ENCODE assay signal across 8 cellular contexts in genomic region chr7:152394214-152394613, GRCh38. TPM values are rescaled to one million over a fixed set of nuclear protein-coding genes. Genes with fewer than 3 reads are reported as not detected.
DNase-seq lines count a peak whose midpoint lies in the region; ATAC-seq and TF ChIP-seq lines count a peak whose summit lies in the region.
"Not testable (repeated sequence)": the region's sequence is repeated elsewhere in the genome, so short reads cannot be mapped to it uniquely, and the experiment has no call there.

No MANE protein-coding gene starts in this region.

- POLR2A ChIA-PET in MCF 10A (lab: Yijun Ruan, JAX), result interaction anchor here (1.2 kb wide), 1 partner anchor 69 kb away, joined by 3 read pairs; no protein-coding TSS in a partner anchor

- peak overlapping the region in 1 of 3 donors; percentile 1 for H3K27ac Mint-ChIP-seq in CD4-positive, CD25-positive, alpha-beta regulatory T cell
- not testable (repeated sequence) for H3K27ac Mint-ChIP-seq in HFFc6; MCF 10A (ENCODE audit: low read depth, unreplicated experiment)

- H3K9me3 Mint-ChIP-seq in CD4-positive, CD25-positive, alpha-beta regulatory T cell; HFFc6; MCF 10A (ENCODE audit: unreplicated experiment): not testable (repeated sequence)

- not testable (repeated sequence) for H3K36me3 Mint-ChIP-seq in CD4-positive, CD25-positive, alpha-beta regulatory T cell; HFFc6 (ENCODE audit: low read depth); MCF 10A (ENCODE audit: insufficient read depth, unreplicated experiment)

- not testable (repeated sequence) for H3K4me3 ChIP-seq in CD4-positive, CD25-positive, alpha-beta regulatory T cell (ENCODE audit: low read depth, low read length); fibroblast of villous mesenchyme (ENCODE audit: low read depth, low read length); osteoblast (ENCODE audit: insufficient read depth, low read length); transverse colon

- peak; percentile 28 to 45 for ATAC-seq in CD4-positive, CD25-positive, alpha-beta regulatory T cell (ENCODE audit: low read depth in 2 of 2)

- H3K79me2 ChIP-seq in osteoblast (ENCODE audit: insufficient read depth, low read length), result peaks cover 90% of the 10 kb centered on the region

- H3K36me3 ChIP-seq in CD4-positive, CD25-positive, alpha-beta regulatory T cell (ENCODE audit: control insufficient read depth, insufficient read depth, low read length); osteoblast (ENCODE audit: insufficient read depth, low read length); transverse colon: not testable (repeated sequence)

- TF ChIP-seq CTCF in HFFc6 (IDR thresholded peaks at IDR 0.05), result peak; percentile 68
- TF ChIP-seq CTCF in MCF 10A (IDR thresholded peaks at IDR 0.05; ENCODE audit: unreplicated experiment), result peak; percentile 18
- peak; percentile 65 for TF ChIP-seq CTCF in fibroblast of villous mesenchyme (IDR thresholded peaks at IDR 0.05; ENCODE audit: insufficient read depth, low read depth, low read length)
- peak; percentile 41 for TF ChIP-seq CTCF in osteoblast (IDR thresholded peaks at IDR 0.05; ENCODE audit: extremely low read depth, low read depth, low read length)
- peak in 4 of 5 experiments; percentile 35 to 42 (median 39) for TF ChIP-seq CTCF in transverse colon (IDR thresholded peaks at IDR 0.05)

- TF ChIP-seq POLR2A in transverse colon (IDR thresholded peaks at IDR 0.05), result not testable (repeated sequence)

- H3K4me3 Mint-ChIP-seq in CD4-positive, CD25-positive, alpha-beta regulatory T cell, result peak overlapping the region in 2 of 4 donors; percentile 8 to 15
- not testable (repeated sequence) for H3K4me3 Mint-ChIP-seq in HFFc6; MCF 10A (ENCODE audit: unreplicated experiment)

- BruUV-seq in MCF 10A (replicated peaks; lab: Mats Ljungman, UMichigan), result not testable (repeated sequence)

- CTCF ChIA-PET in MCF 10A (lab: Yijun Ruan, JAX), result interaction anchor here (0.7 to 1.5 kb wide), 4 partner anchors 12 to 1090 kb away, joined by 3 to 5 read pairs (median 3); no protein-coding TSS in a partner anchor

- intact Hi-C loops in MCF 10A (cut with micrococcal nuclease); transverse colon (cut with DNase I; ENCODE audit: low total_unique reads): not testable (repeated sequence)

- H3K4me1 ChIP-seq in CD4-positive, CD25-positive, alpha-beta regulatory T cell (ENCODE audit: control insufficient read depth, insufficient read depth, low read length, poor library complexity, severe bottlenecking); osteoblast (ENCODE audit: insufficient read depth, low read length): not testable (repeated sequence)
- H3K4me1 ChIP-seq in transverse colon, result peaks cover 0 to 20% (median 3%) of the 10 kb centered on the region in 4 donors

- not testable (repeated sequence) for H3K9me3 ChIP-seq in CD4-positive, CD25-positive, alpha-beta regulatory T cell (ENCODE audit: control insufficient read depth in 2 of 2, low read length in 2 of 2); osteoblast (ENCODE audit: low read depth, low read length); transverse colon

- not testable (repeated sequence) for H3K4me2 ChIP-seq in osteoblast (ENCODE audit: insufficient read depth, low read length)

- H3K27me3 ChIP-seq in CD4-positive, CD25-positive, alpha-beta regulatory T cell (ENCODE audit: control insufficient read depth, insufficient read depth, low read length); osteoblast (ENCODE audit: insufficient read depth, low read length); transverse colon: not testable (repeated sequence)

- H3K4me1 Mint-ChIP-seq in CD4-positive, CD25-positive, alpha-beta regulatory T cell, result peaks cover 26 to 70% (median 47%) of the 10 kb centered on the region in 4 donors
- H3K4me1 Mint-ChIP-seq in HFFc6 (ENCODE audit: low read depth) (peaks cover 15% of the 10 kb centered on the region), MCF 10A (ENCODE audit: insufficient read depth, unreplicated experiment) (peaks cover 19% of the 10 kb centered on the region)

- peaks cover 44% of the 10 kb centered on the region for H4K20me1 ChIP-seq in osteoblast (ENCODE audit: insufficient read depth, low read length)

- 43 to 53% methylated on average over 2 to 3 of the region's 3 CpGs for WGBS in transverse colon (ENCODE audit: low coverage in 1 of 2), 2 donors

- in situ Hi-C loops in transverse colon (cut with MboI; ENCODE audit: low pct_ligation_motif_present in 1 of 4, low pct_unique_long_range_greater_than_20kb in 1 of 4, low sequenced_read_pairs in 3 of 4), result not testable (repeated sequence)

- not testable (repeated sequence) for DNase-seq in CD4-positive, CD25-positive, alpha-beta regulatory T cell; HFFc6; MCF 10A (ENCODE audit: unreplicated experiment); osteoblast (ENCODE audit: insufficient read length, low spot score, missing footprints); transverse colon
- DNase-seq in SK-N-DZ (ENCODE audit: low spot score) (peak; percentile 47), fibroblast of villous mesenchyme (ENCODE audit: low read depth) (peak; percentile 55), left kidney (ENCODE audit: low read depth, low spot score) (peak; percentile 77)

- not testable (repeated sequence) for H3K27me3 Mint-ChIP-seq in CD4-positive, CD25-positive, alpha-beta regulatory T cell; HFFc6 (ENCODE audit: insufficient read depth); MCF 10A (ENCODE audit: insufficient read depth, unreplicated experiment)

- TF ChIP-seq EP300 in transverse colon (IDR thresholded peaks at IDR 0.05; ENCODE audit: low read depth), result not testable (repeated sequence)

- not testable (repeated sequence) for H2AFZ ChIP-seq in osteoblast (ENCODE audit: low read length)

- not testable (repeated sequence) for H3K27ac ChIP-seq in CD4-positive, CD25-positive, alpha-beta regulatory T cell (ENCODE audit: insufficient read depth, low read length, poor library complexity, severe bottlenecking); osteoblast (ENCODE audit: low read depth, low read length); transverse colon

RNA-seq across cellular contexts. Expression of gene KMT2C, which starts 41.6 kb away (rescaled TPM):
- 160 TPM for total RNA-seq in CD4-positive, CD25-positive, alpha-beta regulatory T cell
- 10 to 100 TPM in 1 of 4 donors, 1 to 10 TPM in 3; 8.6 to 10.4 (median 9.3) TPM for polyA plus RNA-seq in CD4-positive, CD25-positive, alpha-beta regulatory T cell
- 10 to 100 TPM; 23.5 to 30.8 (median 26.0) TPM for total RNA-seq in HFFc6 (2021; fragmentation: NEBNext Ultra II Directional; extraction: Animal tissue kit (Norgen Biotek cat#: 25700))
- polyA plus RNA-seq in SK-N-DZ (2014; cell fraction: cytosol; rRNA removed), result 11.7 and 12.5 TPM in 2 replicates
- 21.4 and 25.3 TPM in 2 replicates for polyA plus RNA-seq in SK-N-DZ (2014; cell fraction: nucleus; rRNA removed)
- total RNA-seq in MCF 10A (2022) (47.6 and 54.6 TPM in 2 replicates), fibroblast of villous mesenchyme (34.8 and 39.7 TPM in 2 replicates), osteoblast (36.2 and 43.0 TPM in 2 replicates), transverse colon (10 to 100 TPM; 72.6 to 99.5 (median 83.8) TPM)

Comparison
In these comparisons a context has a peak if more than half of its experiments do, and no peak if none do; other contexts are left out.
1. CTCF ChIP-seq: peak in every context shown above with its lines; median percentile 68 in HFFc6; 65 in fibroblast of villous mesenchyme; 41 in osteoblast; 39 in transverse colon; 18 in MCF 10A.